Comparison of ENCODE assay signal across 18 cellular contexts in the genomic region with DNA sequence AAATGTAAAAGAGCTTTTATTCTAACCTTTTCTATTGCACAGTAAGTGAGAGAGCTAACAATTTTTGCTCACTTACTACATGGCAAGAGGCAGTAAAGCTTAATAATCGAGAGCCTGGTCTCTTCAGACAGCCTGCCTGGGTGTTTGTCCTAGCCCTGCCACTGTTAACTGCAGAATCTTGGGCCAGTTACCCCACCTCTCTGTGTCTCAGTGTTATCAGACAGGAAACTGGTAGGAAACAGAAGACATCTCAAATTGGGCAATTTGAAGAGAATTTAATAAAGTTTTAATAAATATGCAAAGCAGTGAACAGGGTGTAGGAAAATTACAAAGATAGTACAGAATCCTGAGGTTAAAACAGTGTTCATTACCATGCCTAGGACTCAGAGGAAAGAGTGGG. TPM values are rescaled to one million over a fixed set of nuclear protein-coding genes. Genes with fewer than 3 reads are reported as not detected.
DNase-seq lines count a peak whose midpoint lies in the region; ATAC-seq and TF ChIP-seq lines count a peak whose summit lies in the region.
"Had no signal": no experiment of that assay in that cellular context is flagged by ENCODE, and none has a peak within 500 bp of the region (broad histone marks: within the 10 kb centered on the region; RNA-seq: fewer than 3 reads in every experiment).

No MANE protein-coding gene starts in this region.

- no peak overlapping the region for H3K27ac ChIP-seq in CD4-positive, CD25-positive, alpha-beta regulatory T cell (ENCODE audit: insufficient read depth, low read length, poor library complexity, severe bottlenecking)
- peak overlapping the region; percentile 95 for H3K27ac ChIP-seq in SU-DHL-6 (ENCODE audit: low read depth, low read length)
- H3K27ac ChIP-seq: A549, KMS-11, PC-9 had no signal

- TF ChIP-seq POLR2A in erythroblast (IDR thresholded peaks at IDR 0.05; ENCODE audit: low read length), result peak; percentile 50

- ATAC-seq in CD4-positive, CD25-positive, alpha-beta regulatory T cell (ENCODE audit: low read depth in 2 of 2), result no peak
- ATAC-seq in HG03342 (IDR thresholded peaks at IDR 0.05; ENCODE audit: unreplicated experiment), result no peak
- ATAC-seq: A549 had no signal

- peak overlapping the region in 2 of 3 donors; percentile 50 to 95 for H3K27ac Mint-ChIP-seq in CD4-positive, CD25-positive, alpha-beta regulatory T cell

- no peak for TF ChIP-seq CTCF in SU-DHL-6 (IDR thresholded peaks at IDR 0.05; ENCODE audit: insufficient read depth, low read length, poor library complexity, severe bottlenecking)
- no peak for TF ChIP-seq CTCF in foreskin fibroblast (IDR thresholded peaks at IDR 0.05; ENCODE audit: low read depth, low read length)

- H3K4me1 ChIP-seq in CD4-positive, CD25-positive, alpha-beta regulatory T cell (ENCODE audit: control insufficient read depth, insufficient read depth, low read length, poor library complexity, severe bottlenecking), result peaks cover 18% of the 10 kb centered on the region
- H3K4me1 ChIP-seq: A549 had no signal

- H3K9me3 ChIP-seq in CD4-positive, CD25-positive, alpha-beta regulatory T cell (ENCODE audit: control insufficient read depth in 2 of 2, low read length in 2 of 2), result no peaks in the 10 kb centered on the region
- no peaks in the 10 kb centered on the region for H3K9me3 ChIP-seq in SU-DHL-6 (ENCODE audit: insufficient read depth, low read length)
- H3K9me3 ChIP-seq: A549 had no signal

- H3K9me2 ChIP-seq in SU-DHL-6 (replicated peaks; ENCODE audit: insufficient read depth, low read length), result no peaks in the 10 kb centered on the region

- no peak overlapping the region for H3K4me3 ChIP-seq in CD4-positive, CD25-positive, alpha-beta regulatory T cell (ENCODE audit: low read depth, low read length)
- H3K4me3 ChIP-seq in SU-DHL-6 (ENCODE audit: insufficient read depth, low read length, poor library complexity, severe bottlenecking) (no peak overlapping the region), foreskin fibroblast (ENCODE audit: low read depth in 1 of 2, low read length in 2 of 2) (no peak overlapping the region)
- H3K4me3 ChIP-seq: A549, PC-9 had no signal

- no peak for DNase-seq in CD4-positive, CD25-positive, alpha-beta regulatory T cell
- DNase-seq in HUDEP-2 (lab: John Stamatoyannopoulos, UW; ENCODE audit: unreplicated experiment in 76 of 76) (peak in 43 of 76 experiments; percentile 2 to 62 (median 18)), erythroblast (lab: John Stamatoyannopoulos, UW) (peak; percentile 35 to 70), foreskin fibroblast (no peak), midbrain (lab: John Stamatoyannopoulos, UW) (no peak)
- DNase-seq in stimulated activated CD4-positive, alpha-beta T cell treated with anti-CD3 and anti-CD28 coated beads, Interleukin-4, amount 100 ng/mL, for 24 hours, result no peak
- DNase-seq: C1 segment of cervical spinal cord, COR-L47, NCI-H1417, NCI-H187 treated with DMSO at 0.1 percent for 48 hours, NCI-H526 treated with DMSO at 0.1 percent for 48 hours, PC-9 had no signal

- H2AFZ ChIP-seq in SU-DHL-6 (ENCODE audit: low read depth, low read length, severe bottlenecking), result no peak overlapping the region
- H2AFZ ChIP-seq: PC-9 had no signal

- peaks cover 20% of the 10 kb centered on the region for H3K79me2 ChIP-seq in SU-DHL-6 (ENCODE audit: insufficient read depth, low read length)

- H4K20me1 ChIP-seq in SU-DHL-6 (ENCODE audit: low read depth, low read length), result no peaks in the 10 kb centered on the region

- H3F3A ChIP-seq in SU-DHL-6 (ENCODE audit: insufficient read depth), result peaks cover 37% of the 10 kb centered on the region

- no peaks in the 10 kb centered on the region for H3K9me3 Mint-ChIP-seq in CD4-positive, CD25-positive, alpha-beta regulatory T cell

- H3K36me3 ChIP-seq in CD4-positive, CD25-positive, alpha-beta regulatory T cell (ENCODE audit: control insufficient read depth, insufficient read depth, low read length), result no peaks in the 10 kb centered on the region
- peaks cover 9% of the 10 kb centered on the region; the same call in 1 of the 2 replicates for H3K36me3 ChIP-seq in SU-DHL-6 (ENCODE audit: low read length)

- H3K27me3 Mint-ChIP-seq in CD4-positive, CD25-positive, alpha-beta regulatory T cell, result peaks cover 4% of the 10 kb centered on the region

- H3K4me2 ChIP-seq in SU-DHL-6 (ENCODE audit: low read depth, low read length, poor library complexity, severe bottlenecking), result peak overlapping the region; percentile 27
- H3K4me2 ChIP-seq: A549, KMS-11, PC-9 had no signal

- peaks cover 11 to 43% (median 28%) of the 10 kb centered on the region in 4 donors for H3K4me1 Mint-ChIP-seq in CD4-positive, CD25-positive, alpha-beta regulatory T cell

- no peaks in the 10 kb centered on the region for H3K27me3 ChIP-seq in CD4-positive, CD25-positive, alpha-beta regulatory T cell (ENCODE audit: control insufficient read depth, insufficient read depth, low read length)
- H3K27me3 ChIP-seq in SU-DHL-6 (ENCODE audit: low read length), result no peaks in the 10 kb centered on the region

- no peaks in the 10 kb centered on the region for H3K36me3 Mint-ChIP-seq in CD4-positive, CD25-positive, alpha-beta regulatory T cell

- H3K4me3 Mint-ChIP-seq in CD4-positive, CD25-positive, alpha-beta regulatory T cell, result no peak overlapping the region

- no peak overlapping the region for H3K9ac ChIP-seq in SU-DHL-6 (ENCODE audit: low read length)
- H3K9ac ChIP-seq: KMS-11 had no signal

RNA-seq across cellular contexts. Expression of a gene that starts 13.4 kb away (rescaled TPM):
- total RNA-seq in CD4-positive, CD25-positive, alpha-beta regulatory T cell, result 0.99 TPM
- polyA plus RNA-seq in CD4-positive, CD25-positive, alpha-beta regulatory T cell, result 1 to 10 TPM; 1.1 to 2.9 (median 1.5) TPM
- total RNA-seq: H4, PC-9, SK-MEL-5 had no signal
- polyA plus RNA-seq: A549 had no signal

RNA-seq across cellular contexts. Expression of a gene that starts 26.7 kb away (rescaled TPM):
- 90.8 TPM for total RNA-seq in CD4-positive, CD25-positive, alpha-beta regulatory T cell
- 10 to 100 TPM; 17.0 to 19.0 (median 18.4) TPM for polyA plus RNA-seq in CD4-positive, CD25-positive, alpha-beta regulatory T cell

Comparison
In these comparisons a context has a peak if more than half of its experiments do, and no peak if none do; other contexts are left out.
1. DNase-seq: peak in HUDEP-2 (43 of 76) and erythroblast (2 of 2); none in CD4-positive, CD25-positive, alpha-beta regulatory T cell (0 of 3), foreskin fibroblast (0 of 2), midbrain (single experiment) and stimulated activated CD4-positive, alpha-beta T cell treated with anti-CD3 and anti-CD28 coated beads, Interleukin-4, amount 100 ng/mL, for 24 hours (single experiment).